15 cellular contexts compared by ENCODE assay signal in the genomic region with DNA sequence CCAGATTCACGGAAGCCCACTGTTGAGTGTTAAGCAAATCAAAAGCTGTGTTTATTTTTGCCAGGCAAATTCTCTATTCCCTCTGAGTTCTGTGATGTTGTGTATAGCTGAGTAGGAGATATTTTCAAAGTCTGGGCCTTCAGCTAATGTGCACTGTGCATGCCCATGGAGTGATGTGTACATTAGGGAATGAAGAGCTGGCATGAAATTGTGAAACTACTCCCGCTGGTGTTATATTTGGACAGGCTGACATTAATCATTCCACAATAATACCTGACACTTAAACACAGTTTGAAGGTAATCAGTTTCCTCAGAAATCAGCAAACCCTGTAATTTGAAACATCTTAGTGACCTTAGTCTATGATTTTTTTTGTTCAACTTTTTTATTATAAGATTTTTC.
DNase-seq lines count a peak whose midpoint lies in the region; ATAC-seq, FAIRE-seq and TF ChIP-seq lines count a peak whose summit lies in the region.
"Had no signal": no experiment of that assay in that cellular context is flagged by ENCODE, and none has a peak within 500 bp of the region (broad histone marks: within the 10 kb centered on the region; RNA-seq: fewer than 3 reads in every experiment).

No MANE protein-coding gene starts in this region.

- FAIRE-seq in astrocyte (lab: Jason Lieb, UNC): peak; percentile 82

- no peak for ATAC-seq in HG03520 (IDR thresholded peaks at IDR 0.05; ENCODE audit: unreplicated experiment)
- ATAC-seq in HG02885 (IDR thresholded peaks at IDR 0.05; ENCODE audit: poor library complexity, unreplicated experiment): no peak

- no peak overlapping the region for H3K9ac ChIP-seq in astrocyte (ENCODE audit: low read length)

- no peaks in the 10 kb centered on the region for H3K4me1 Mint-ChIP-seq in astrocyte (ENCODE audit: low read depth, unreplicated experiment)
- H3K4me1 Mint-ChIP-seq in nephron: no peaks in the 10 kb centered on the region
- H3K4me1 Mint-ChIP-seq: CD8-positive, alpha-beta memory T cell; IgD-negative memory B cell had no signal

- no peak overlapping the region for H3K4me3 Mint-ChIP-seq in astrocyte (ENCODE audit: unreplicated experiment)
- no peak overlapping the region for H3K4me3 Mint-ChIP-seq in nephron
- H3K4me3 Mint-ChIP-seq: CD8-positive, alpha-beta memory T cell; IgD-negative memory B cell had no signal

- no peak overlapping the region for H3K4me3 ChIP-seq in astrocyte (ENCODE audit: insufficient read depth, low read depth, low read length)
- H3K4me3 ChIP-seq: SK-N-MC had no signal

- H3K36me3 Mint-ChIP-seq in astrocyte (ENCODE audit: low read depth, unreplicated experiment) (no peaks in the 10 kb centered on the region), nephron (ENCODE audit: low read depth) (no peaks in the 10 kb centered on the region)
- H3K36me3 Mint-ChIP-seq: CD8-positive, alpha-beta memory T cell; IgD-negative memory B cell had no signal

- H3K27ac ChIP-seq in astrocyte (ENCODE audit: low read depth, low read length): no peak overlapping the region
- H3K27ac ChIP-seq: SK-N-MC had no signal

- H3K79me2 ChIP-seq in astrocyte (ENCODE audit: insufficient read depth, low read length): no peaks in the 10 kb centered on the region

- H3K27me3 Mint-ChIP-seq in astrocyte (ENCODE audit: low read depth, unreplicated experiment): no peaks in the 10 kb centered on the region
- H3K27me3 Mint-ChIP-seq in nephron (ENCODE audit: low read depth): no peaks in the 10 kb centered on the region

- no peaks in the 10 kb centered on the region for H3K27me3 ChIP-seq in astrocyte (ENCODE audit: insufficient read depth, low read length)

- no peaks in the 10 kb centered on the region for H4K20me1 ChIP-seq in astrocyte (ENCODE audit: insufficient read depth, low read length)

- no peak overlapping the region for H3K4me2 ChIP-seq in astrocyte (ENCODE audit: low read length)

- peak; percentile 5 for DNase-seq in NCI-H128 (lab: John Stamatoyannopoulos, UW; ENCODE audit: unreplicated experiment)
- DNase-seq in NCI-H2081 treated with DMSO at 0.1 percent for 48 hours (lab: John Stamatoyannopoulos, UW): peak; percentile 16
- DNase-seq in astrocyte (ENCODE audit: low read depth): no peak
- DNase-seq in hypothalamus (lab: John Stamatoyannopoulos, UW): no peak
- DNase-seq: CD8-positive, alpha-beta memory T cell; MV-4-11; NCI-H187; NCI-H2227 treated with DMSO at 0.1 percent for 48 hours; NCI-H526 treated with DMSO at 0.1 percent for 48 hours; T-helper 1 cell had no signal

- TF ChIP-seq CTCF in astrocyte (IDR thresholded peaks at IDR 0.05; ENCODE audit: insufficient read depth, low read depth, low read length) (no peak), nephron (IDR thresholded peaks at IDR 0.05; ENCODE audit: unreplicated experiment in 3 of 3) (no peak)

- no peak overlapping the region for H2AFZ ChIP-seq in astrocyte (ENCODE audit: low read depth, low read length)

- H3K9me3 Mint-ChIP-seq in astrocyte (ENCODE audit: unreplicated experiment) (no peaks in the 10 kb centered on the region), nephron (no peaks in the 10 kb centered on the region)
- H3K9me3 Mint-ChIP-seq: CD8-positive, alpha-beta memory T cell had no signal

- no peaks in the 10 kb centered on the region for H3K36me3 ChIP-seq in astrocyte (ENCODE audit: insufficient read depth, low read length)

- no peak overlapping the region for H3K27ac Mint-ChIP-seq in astrocyte (ENCODE audit: unreplicated experiment)
- peak overlapping the region in 2 of 3 experiments; percentile 42 to 44 for H3K27ac Mint-ChIP-seq in nephron
- H3K27ac Mint-ChIP-seq: CD8-positive, alpha-beta memory T cell; IgD-negative memory B cell had no signal

- no peaks in the 10 kb centered on the region for H3K9me3 ChIP-seq in astrocyte (ENCODE audit: insufficient read depth, low read depth, low read length)

- H3K4me1 ChIP-seq in astrocyte (ENCODE audit: insufficient read depth, low read length): no peaks in the 10 kb centered on the region

Comparison
In these comparisons a context has a peak if more than half of its experiments do, and no peak if none do; other contexts are left out.
1. DNase-seq: peak in NCI-H128 (single experiment) and NCI-H2081 treated with DMSO at 0.1 percent for 48 hours (single experiment); none in astrocyte (single experiment) and hypothalamus (0 of 51).